10 cellular contexts compared by ENCODE assay signal in the genomic region with DNA sequence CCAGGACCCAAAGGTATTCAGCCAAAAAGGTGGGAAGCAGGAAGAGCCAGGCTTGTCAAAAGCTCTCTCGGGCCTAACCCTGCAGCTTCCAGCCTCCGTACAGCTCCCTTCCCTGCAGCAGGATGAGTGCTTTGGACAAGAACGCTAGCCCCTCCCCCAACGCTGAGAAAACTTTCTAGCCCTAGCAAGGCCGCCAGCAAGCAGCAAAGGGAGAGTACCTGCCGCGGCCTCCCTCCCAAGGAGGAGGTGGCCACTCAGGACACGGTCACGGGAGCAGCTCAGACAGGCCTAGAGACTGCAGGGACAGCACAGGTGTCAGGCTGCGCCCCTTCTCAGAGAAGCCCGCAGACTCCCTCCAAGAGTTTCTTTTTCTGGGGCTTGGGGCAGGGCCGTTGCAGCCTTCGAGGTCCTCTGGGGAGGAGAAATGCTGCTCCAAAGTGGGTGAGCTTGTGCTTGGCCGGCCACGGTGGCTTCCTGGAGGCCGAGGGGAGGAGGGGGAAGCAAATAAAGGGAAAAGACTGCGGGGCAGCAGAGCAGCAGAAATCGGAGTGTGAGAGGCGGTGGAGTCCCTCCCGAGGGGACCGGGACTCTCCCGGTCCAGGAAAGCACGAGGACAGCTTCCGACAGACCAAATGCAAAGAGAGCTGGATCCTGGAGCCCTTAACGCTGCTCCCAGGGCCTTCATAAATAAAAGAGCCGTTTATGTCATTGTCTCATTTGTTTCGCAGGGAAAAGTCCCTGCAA. TPM values are rescaled to one million over a fixed set of nuclear protein-coding genes. Genes with fewer than 3 reads are reported as not detected.
DNase-seq lines count a peak whose midpoint lies in the region; ATAC-seq and TF ChIP-seq lines count a peak whose summit lies in the region.
"Had no signal": no experiment of that assay in that cellular context is flagged by ENCODE, and none has a peak within 500 bp of the region (broad histone marks: within the 10 kb centered on the region; RNA-seq: fewer than 3 reads in every experiment).

No MANE protein-coding gene starts in this region.

- ATAC-seq in heart left ventricle: peak in 2 of 4 donors; percentile 2 to 7

- intact Hi-C loops in heart left ventricle (cut with DNase I): loop anchor here in 1 of 10 donors (10.0 kb wide), 1 partner anchor 73 kb away; a partner anchor contains a TSS
- intact Hi-C loops in cardiac septum (cut with DNase I): no loop called here
- intact Hi-C loops in esophagus muscularis mucosa (cut with DNase I): loop anchor here (10.0 kb wide), 1 partner anchor 213 kb away; no protein-coding TSS in a partner anchor
- intact Hi-C loops in vagina (cut with DNase I): loop anchor here (10.0 kb wide), 1 partner anchor 73 kb away; a partner anchor contains a TSS

- H3K36me3 Mint-ChIP-seq in nephron progenitor cell (ENCODE audit: low read depth): peaks cover 30% of the 10 kb centered on the region

- peaks cover 58% of the 10 kb centered on the region for H3K4me1 Mint-ChIP-seq in nephron progenitor cell

- no peak for TF ChIP-seq EP300 in esophagus muscularis mucosa (IDR thresholded peaks at IDR 0.05)

- peak overlapping the region; percentile 88 for H3K4me3 Mint-ChIP-seq in nephron progenitor cell

- DNase-seq in heart left ventricle: peak in 3 of 5 donors; percentile 41 to 62 (median 62)
- no peak for DNase-seq in cardiac septum (ENCODE audit: low spot score)
- DNase-seq in esophagus muscularis mucosa (ENCODE audit: extremely low spot score): no peak
- peak; percentile 64 for DNase-seq in nephron progenitor cell
- DNase-seq in vagina (ENCODE audit: extremely low spot score in 2 of 2): no peak
- no peak for DNase-seq in NCI-H1105 (lab: John Stamatoyannopoulos, UW)
- DNase-seq in AG08395 (ENCODE audit: low spot score): no peak
- no peak for DNase-seq in NCI-H1930 (lab: John Stamatoyannopoulos, UW)
- DNase-seq: NCI-H2029 treated with DMSO at 0.1 percent for 48 hours had no signal

- no peaks in the 10 kb centered on the region for H3K9me3 Mint-ChIP-seq in nephron progenitor cell

- H3K27me3 Mint-ChIP-seq in nephron progenitor cell (ENCODE audit: low read depth, poor library complexity): peaks cover 9% of the 10 kb centered on the region

- TF ChIP-seq CTCF in heart left ventricle (IDR thresholded peaks at IDR 0.05) (no peak), esophagus muscularis mucosa (IDR thresholded peaks at IDR 0.05) (no peak), nephron progenitor cell (IDR thresholded peaks at IDR 0.05) (no peak), vagina (IDR thresholded peaks at IDR 0.05) (no peak)

- peak overlapping the region; percentile 15 to 96 (median 75) for H3K27ac ChIP-seq in heart left ventricle
- peak overlapping the region; percentile 86 to 98 (median 92) for H3K27ac ChIP-seq in esophagus muscularis mucosa (replicated peaks in 1 of 4)
- H3K27ac ChIP-seq in vagina: peak overlapping the region; percentile 64
- H3K27ac ChIP-seq: SJCRH30 had no signal

- H3K4me1 ChIP-seq in heart left ventricle (peaks cover 0 to 53% (median 13%) of the 10 kb centered on the region in 12 donors), esophagus muscularis mucosa (peaks cover 39 to 67% (median 58%) of the 10 kb centered on the region in 4 donors), vagina (peaks cover 30% of the 10 kb centered on the region)

- H3K27me3 ChIP-seq in heart left ventricle: no peaks in the 10 kb centered on the region
- H3K27me3 ChIP-seq in esophagus muscularis mucosa: no peaks in the 10 kb centered on the region
- no peaks in the 10 kb centered on the region for H3K27me3 ChIP-seq in vagina
- H3K27me3 ChIP-seq: SJCRH30 had no signal

- TF ChIP-seq POLR2A in heart left ventricle (IDR thresholded peaks at IDR 0.05) (no peak), esophagus muscularis mucosa (IDR thresholded peaks at IDR 0.05; ENCODE audit: low read depth) (no peak), vagina (IDR thresholded peaks at IDR 0.05) (no peak)

- H3K9me3 ChIP-seq in heart left ventricle (no peaks in the 10 kb centered on the region), esophagus muscularis mucosa (no peaks in the 10 kb centered on the region), vagina (no peaks in the 10 kb centered on the region)
- H3K9me3 ChIP-seq: SJCRH30 had no signal

- H3K4me3 ChIP-seq in heart left ventricle: peak overlapping the region in 9 of 12 donors; percentile 15 to 55 (median 24)
- H3K4me3 ChIP-seq in esophagus muscularis mucosa: peak overlapping the region; percentile 4 to 45 (median 44)
- peak overlapping the region in 1 of 2 donors; percentile 33 for H3K4me3 ChIP-seq in vagina
- H3K4me3 ChIP-seq: SJCRH30 had no signal

- H3K36me3 ChIP-seq in heart left ventricle (peaks cover 0 to 81% (median 77%) of the 10 kb centered on the region in 9 donors), esophagus muscularis mucosa (peaks cover 38 to 76% (median 61%) of the 10 kb centered on the region in 4 donors), vagina (peaks cover 0 to 49% of the 10 kb centered on the region in 2 donors)

- WGBS in heart left ventricle, 4 donors: 44 to 58% (median 50%) methylated on average over 20 to 27 of the region's 27 CpGs
- WGBS in esophagus muscularis mucosa: 22% methylated on average over 26 of the region's 27 CpGs

- H3K27ac Mint-ChIP-seq in nephron progenitor cell: peak overlapping the region; percentile 99

RNA-seq across cellular contexts. Expression of a gene that starts 4.0 kb away (rescaled TPM):
- 10 to 100 TPM; 14.5 to 32.3 (median 25.9) TPM for total RNA-seq in heart left ventricle
- 10 to 100 TPM in 1 of 2 donors, 1 to 10 TPM in 1; 7.4 to 27.3 TPM for polyA plus RNA-seq in heart left ventricle
- 45.9 TPM for total RNA-seq in cardiac septum
- total RNA-seq in esophagus muscularis mucosa: 10 to 100 TPM; 34.8 to 74.2 (median 55.0) TPM
- total RNA-seq in vagina: 35.4 TPM

Comparison
In these comparisons a context has a peak if more than half of its experiments do, and no peak if none do; other contexts are left out.
1. DNase-seq: peak in heart left ventricle (3 of 5) and nephron progenitor cell (single experiment); none in cardiac septum (single experiment), esophagus muscularis mucosa (single experiment), vagina (0 of 2), NCI-H1105 (single experiment), AG08395 (single experiment) and NCI-H1930 (0 of 2).
2. Peak in every context shown above with its lines, with median percentiles within 50 percentile points of each other: H3K27ac ChIP-seq.